In genomic region chr1:7611421-7612010, GRCh38 we compare ENCODE assay signal across 18 cellular contexts.
A peak's percentile ranks its signal among the peaks of the same experiment; 100 is the strongest.
DNase-seq lines count a peak whose midpoint lies in the region; ATAC-seq, FAIRE-seq and TF ChIP-seq lines count a peak whose summit lies in the region.
"Had no signal": no experiment of that assay in that cellular context is flagged by ENCODE, and none has a peak within 500 bp of the region (broad histone marks: within the 10 kb centered on the region; RNA-seq: fewer than 3 reads in every experiment).

No MANE protein-coding gene starts in this region.

- no peaks in the 10 kb centered on the region for H3K4me1 Mint-ChIP-seq in activated naive CD8-positive, alpha-beta T cell treated with anti-CD3 and anti-CD28 coated beads, Interleukin-2, amount 10 ng/mL, durations not matched to agents 7 days and 5 days
- no peaks in the 10 kb centered on the region for H3K4me1 Mint-ChIP-seq in activated naive CD8-positive, alpha-beta T cell treated with anti-CD3 and anti-CD28 coated beads, Interleukin-2, amount 50 U/mL, for 24 hours
- H3K4me1 Mint-ChIP-seq: CD4-positive, CD25-positive, alpha-beta regulatory T cell had no signal

- no peak overlapping the region for H3K9ac ChIP-seq in kidney (ENCODE audit: low read length in 2 of 2)
- H3K9ac ChIP-seq: BLaER1 had no signal

- POLR2A ChIA-PET in activated naive CD8-positive, alpha-beta T cell treated with anti-CD3 and anti-CD28 coated beads, Interleukin-2, amount 10 ng/mL, durations not matched to agents 7 days and 5 days (lab: Charles Lee): no interaction called here

- 78 to 80% methylated on average over 9 of the region's 9 CpGs for whole genome bisulfite sequencing in aorta, 2 donors

- no peaks in the 10 kb centered on the region for H3K27me3 Mint-ChIP-seq in activated naive CD8-positive, alpha-beta T cell treated with anti-CD3 and anti-CD28 coated beads, Interleukin-2, amount 10 ng/mL, durations not matched to agents 7 days and 5 days
- H3K27me3 Mint-ChIP-seq in activated naive CD8-positive, alpha-beta T cell treated with anti-CD3 and anti-CD28 coated beads, Interleukin-2, amount 50 U/mL, for 24 hours: peaks cover 14% of the 10 kb centered on the region
- H3K27me3 Mint-ChIP-seq: CD4-positive, CD25-positive, alpha-beta regulatory T cell had no signal

- H3K4me1 ChIP-seq in kidney (ENCODE audit: control insufficient read depth in 1 of 2, insufficient read depth in 1 of 2, low read depth in 1 of 2, low read length in 2 of 2): no peaks in the 10 kb centered on the region
- no peaks in the 10 kb centered on the region for H3K4me1 ChIP-seq in aorta (ENCODE audit: control insufficient read depth in 1 of 2, insufficient read depth in 2 of 2, low read length in 2 of 2)

- H3K4me3 ChIP-seq in kidney (ENCODE audit: low read length in 2 of 2): no peak overlapping the region
- H3K4me3 ChIP-seq in aorta (ENCODE audit: low read length in 2 of 2): no peak overlapping the region
- H3K4me3 ChIP-seq: BLaER1, GM12878, GM23338 had no signal

- H3K36me3 ChIP-seq in kidney (ENCODE audit: control insufficient read depth in 1 of 2, insufficient read depth in 2 of 2, low read length in 2 of 2) (no peaks in the 10 kb centered on the region), aorta (ENCODE audit: control insufficient read depth in 1 of 2, insufficient read depth in 2 of 2, low read length in 1 of 2) (no peaks in the 10 kb centered on the region)
- H3K36me3 ChIP-seq: BLaER1 had no signal

- DNase-seq in activated naive CD8-positive, alpha-beta T cell treated with anti-CD3 and anti-CD28 coated beads, Interleukin-2, amount 10 ng/mL, durations not matched to agents 7 days and 5 days: peak; percentile 15
- DNase-seq in activated naive CD8-positive, alpha-beta T cell treated with anti-CD3 and anti-CD28 coated beads, Interleukin-2, amount 50 U/mL, for 24 hours: no peak
- DNase-seq in kidney (peak; percentile 57), posterior vena cava (ENCODE audit: low spot score) (peak; percentile 47), aorta (peak; percentile 24 to 58), COLO668 (lab: John Stamatoyannopoulos, UW; ENCODE audit: unreplicated experiment) (no peak)
- DNase-seq: 8988T; AML-193; Calu3; CD4-positive, CD25-positive, alpha-beta regulatory T cell; DMS 273 treated with DMSO at 0.1 percent for 48 hours; DMS79; H9 had no signal

- no peak overlapping the region for H3K4me3 Mint-ChIP-seq in activated naive CD8-positive, alpha-beta T cell treated with anti-CD3 and anti-CD28 coated beads, Interleukin-2, amount 10 ng/mL, durations not matched to agents 7 days and 5 days
- H3K4me3 Mint-ChIP-seq in activated naive CD8-positive, alpha-beta T cell treated with anti-CD3 and anti-CD28 coated beads, Interleukin-2, amount 50 U/mL, for 24 hours: no peak overlapping the region
- H3K4me3 Mint-ChIP-seq: CD4-positive, CD25-positive, alpha-beta regulatory T cell; GM23338; H9 had no signal

- no peaks in the 10 kb centered on the region for H3K9me3 ChIP-seq in kidney (ENCODE audit: control insufficient read depth in 1 of 2, low read length in 2 of 2)
- peaks cover 5% of the 10 kb centered on the region for H3K9me3 ChIP-seq in aorta (ENCODE audit: control insufficient read depth, low read length)
- H3K9me3 ChIP-seq: BLaER1 had no signal

- H3K36me3 Mint-ChIP-seq in activated naive CD8-positive, alpha-beta T cell treated with anti-CD3 and anti-CD28 coated beads, Interleukin-2, amount 10 ng/mL, durations not matched to agents 7 days and 5 days: no peaks in the 10 kb centered on the region
- H3K36me3 Mint-ChIP-seq in activated naive CD8-positive, alpha-beta T cell treated with anti-CD3 and anti-CD28 coated beads, Interleukin-2, amount 50 U/mL, for 24 hours (ENCODE audit: low read depth): no peaks in the 10 kb centered on the region
- H3K36me3 Mint-ChIP-seq: CD4-positive, CD25-positive, alpha-beta regulatory T cell had no signal

- H3K27ac ChIP-seq in kidney (ENCODE audit: low read depth in 2 of 2, low read length in 2 of 2) (no peak overlapping the region), aorta (ENCODE audit: low read depth in 1 of 2, low read length in 2 of 2) (no peak overlapping the region)
- H3K27ac ChIP-seq: BLaER1 had no signal

- no peak for TF ChIP-seq CTCF in kidney (IDR thresholded peaks at IDR 0.05; ENCODE audit: borderline replicate concordance, extremely low read depth, insufficient read depth)

- H3K27ac Mint-ChIP-seq in activated naive CD8-positive, alpha-beta T cell treated with anti-CD3 and anti-CD28 coated beads, Interleukin-2, amount 10 ng/mL, durations not matched to agents 7 days and 5 days: no peak overlapping the region
- no peak overlapping the region for H3K27ac Mint-ChIP-seq in activated naive CD8-positive, alpha-beta T cell treated with anti-CD3 and anti-CD28 coated beads, Interleukin-2, amount 50 U/mL, for 24 hours
- H3K27ac Mint-ChIP-seq: CD4-positive, CD25-positive, alpha-beta regulatory T cell; GM23338 had no signal

- no peaks in the 10 kb centered on the region for H3K27me3 ChIP-seq in aorta (ENCODE audit: control insufficient read depth in 1 of 2, insufficient read depth in 2 of 2, low read length in 1 of 2)
- H3K27me3 ChIP-seq: BLaER1 had no signal

- ATAC-seq in activated naive CD8-positive, alpha-beta T cell treated with anti-CD3 and anti-CD28 coated beads, Interleukin-2, amount 10 ng/mL, durations not matched to agents 7 days and 5 days (ENCODE audit: low read depth): no peak
- ATAC-seq in activated naive CD8-positive, alpha-beta T cell treated with anti-CD3 and anti-CD28 coated beads, Interleukin-2, amount 50 U/mL, for 24 hours: no peak
- ATAC-seq in aorta (ENCODE audit: low FRiP score): no peak
- ATAC-seq in GM19328 (IDR thresholded peaks at IDR 0.05; ENCODE audit: unreplicated experiment): no peak
- ATAC-seq: GM12878, GM23338 had no signal

- peaks cover 2% of the 10 kb centered on the region for H3K9me3 Mint-ChIP-seq in activated naive CD8-positive, alpha-beta T cell treated with anti-CD3 and anti-CD28 coated beads, Interleukin-2, amount 10 ng/mL, durations not matched to agents 7 days and 5 days
- no peaks in the 10 kb centered on the region for H3K9me3 Mint-ChIP-seq in activated naive CD8-positive, alpha-beta T cell treated with anti-CD3 and anti-CD28 coated beads, Interleukin-2, amount 50 U/mL, for 24 hours

- no peak for FAIRE-seq in kidney (lab: Jason Lieb, UNC)
- FAIRE-seq: GM12878, GM18507 had no signal

- intact Hi-C loops in kidney (cut with DNase I): no loop called here
- intact Hi-C loops in posterior vena cava (cut with DNase I): no loop called here
- intact Hi-C loops in aorta (cut with DNase I): no loop called here

Comparison
In these comparisons a context has a peak if more than half of its experiments do, and no peak if none do; other contexts are left out.
1. DNase-seq: peak in activated naive CD8-positive, alpha-beta T cell treated with anti-CD3 and anti-CD28 coated beads, Interleukin-2, amount 10 ng/mL, durations not matched to agents 7 days and 5 days (single experiment), kidney (single experiment), posterior vena cava (single experiment) and aorta (2 of 2); none in activated naive CD8-positive, alpha-beta T cell treated with anti-CD3 and anti-CD28 coated beads, Interleukin-2, amount 50 U/mL, for 24 hours (single experiment) and COLO668 (single experiment).